In genomic region chr3:183296944-183297343, GRCh38 we compare ENCODE assay signal across 19 cellular contexts.
"Had no signal": no experiment of that assay in that cellular context is flagged by ENCODE, and none has a peak within 500 bp of the region (broad histone marks: within the 10 kb centered on the region; RNA-seq: fewer than 3 reads in every experiment).

No MANE protein-coding gene starts in this region.

- ATAC-seq: activated T-cell treated with anti-CD3 and anti-CD28 coated beads, Interleukin-2, amount 50 U/mL, for 72 hours; stimulated activated naive B cell treated with anti-CD40 and anti-IgM and Interleukin-4, amounts not matched to agents 10 μg/mL and 1 μg/mL and 100 μg/mL, for 72 hours had no signal

- H3K36me3 ChIP-seq: left ventricle myocardium inferior, sigmoid colon, uterus had no signal

- H3K27me3 ChIP-seq: hepatocyte, sigmoid colon, uterus had no signal

- H3K27me3 Mint-ChIP-seq: activated CD4-positive, alpha-beta memory T cell treated with anti-CD3 and anti-CD28 coated beads for 36 hours had no signal

- H3K4me1 Mint-ChIP-seq: memory B cell; stimulated activated naive B cell treated with anti-CD40 and anti-IgM and Interleukin-4, amounts not matched to agents 10 μg/mL and 1 μg/mL and 100 μg/mL, for 72 hours had no signal

- H3K4me3 Mint-ChIP-seq: activated CD4-positive, alpha-beta memory T cell treated with anti-CD3 and anti-CD28 coated beads for 36 hours; activated naive CD4-positive, alpha-beta T cell treated with anti-CD3 and anti-CD28 coated beads for 36 hours; activated T-cell treated with anti-CD3 and anti-CD28 coated beads, Interleukin-2, amount 50 U/mL, for 72 hours; memory B cell; nephron; stimulated activated naive B cell treated with anti-CD40 and anti-IgM and Interleukin-4, amounts not matched to agents 10 μg/mL and 1 μg/mL and 100 μg/mL, for 72 hours had no signal

- H3K9me3 Mint-ChIP-seq: activated CD4-positive, alpha-beta memory T cell treated with anti-CD3 and anti-CD28 coated beads for 36 hours; activated naive CD4-positive, alpha-beta T cell treated with anti-CD3 and anti-CD28 coated beads for 36 hours; activated T-cell treated with anti-CD3 and anti-CD28 coated beads, Interleukin-2, amount 50 U/mL, for 72 hours; memory B cell had no signal

- H3K4me3 ChIP-seq: hepatocyte, left ventricle myocardium inferior, sigmoid colon, uterus had no signal

- H3K27ac ChIP-seq: hepatocyte, left ventricle myocardium inferior, sigmoid colon, uterus had no signal

- H3K27ac Mint-ChIP-seq: activated CD4-positive, alpha-beta memory T cell treated with anti-CD3 and anti-CD28 coated beads for 36 hours; activated naive CD4-positive, alpha-beta T cell treated with anti-CD3 and anti-CD28 coated beads for 36 hours; activated T-cell treated with anti-CD3 and anti-CD28 coated beads, Interleukin-2, amount 50 U/mL, for 72 hours; memory B cell; nephron had no signal

- DNase-seq: activated CD4-positive, alpha-beta memory T cell treated with anti-CD3 and anti-CD28 coated beads for 36 hours; activated CD4-positive, alpha-beta T cell treated with anti-CD3 and anti-CD28 coated beads for 4 hours; activated CD4-positive, CD25-positive, alpha-beta regulatory T cell; activated effector memory CD4-positive, alpha-beta T cell treated with Interleukin-2 at 50 U/mL for 16 hours; activated naive CD4-positive, alpha-beta T cell treated with anti-CD3 and anti-CD28 coated beads for 36 hours; activated T-cell treated with anti-CD3 and anti-CD28 coated beads, Interleukin-2, amount 50 U/mL, for 72 hours; effector CD4-positive, alpha-beta T cell; kidney glomerular epithelial cell; left ventricle myocardium inferior; nucleus accumbens; sigmoid colon; stimulated activated CD4-positive, alpha-beta T cell treated with anti-CD3 and anti-CD28 coated beads, Interleukin-2, amount 100 ng/mL, for 48 hours; stimulated activated CD8-positive, alpha-beta memory T cell treated with anti-CD3 and anti-CD28 coated beads, Interleukin-4, amount 100 ng/mL, for 48 hours; stimulated activated naive B cell treated with anti-CD40 and anti-IgM and Interleukin-4, amounts not matched to agents 10 μg/mL and 1 μg/mL and 100 μg/mL, for 72 hours; T-helper 9 cell; uterus had no signal

- H3K9me3 ChIP-seq: left ventricle myocardium inferior, sigmoid colon, uterus had no signal

- H3K4me1 ChIP-seq: uterus had no signal
